ENCODE assay signal across 27 cellular contexts in genomic region chr6:83872386-83873118, GRCh38. TPM values are rescaled to one million over a fixed set of nuclear protein-coding genes. Genes with fewer than 3 reads are reported as not detected.
DNase-seq lines count a peak whose midpoint lies in the region; ATAC-seq and TF ChIP-seq lines count a peak whose summit lies in the region.
"Had no signal": no experiment of that assay in that cellular context is flagged by ENCODE, and none has a peak within 500 bp of the region (broad histone marks: within the 10 kb centered on the region; RNA-seq: fewer than 3 reads in every experiment).

No MANE protein-coding gene starts in this region.

- CTCF ChIA-PET in MCF 10A (lab: Yijun Ruan, JAX), result interaction anchor here (0.6 to 1.2 kb wide), 3 partner anchors 257 to 596 kb away, joined by 3 read pairs; no protein-coding TSS in a partner anchor

- H3K36me3 Mint-ChIP-seq in MCF 10A (ENCODE audit: insufficient read depth, unreplicated experiment), result peaks cover 6% of the 10 kb centered on the region
- H3K36me3 Mint-ChIP-seq in activated T-helper 1 cell treated with anti-CD3 and anti-CD28 coated beads, Interleukin-12 subunit alpha, Interleukin-12 subunit beta, Interleukin-2, Interleukin-4 antibody, amounts not matched to agents 30 ng/mL and 10 ng/mL and 1 ng/mL, durations not matched to agents 14 hours and 24 hours and 36 hours (ENCODE audit: low read depth), result peaks cover 17% of the 10 kb centered on the region

- DNase-seq in M059J (ENCODE audit: low read depth), result peak; percentile 26
- DNase-seq in cerebellum (ENCODE audit: low spot score), result peak; percentile 19
- peak; percentile 94 for DNase-seq in pons (ENCODE audit: low spot score)
- no peak for DNase-seq in MCF 10A (ENCODE audit: unreplicated experiment)
- DNase-seq in activated T-helper 1 cell treated with anti-CD3 and anti-CD28 coated beads, Interleukin-12 subunit alpha, Interleukin-12 subunit beta, Interleukin-2, Interleukin-4 antibody, amounts not matched to agents 30 ng/mL and 10 ng/mL and 1 ng/mL, durations not matched to agents 14 hours and 24 hours and 36 hours (ENCODE audit: low spot score), result no peak
- DNase-seq: activated CD4-positive, alpha-beta T cell treated with anti-CD3 and anti-CD28 coated beads, Interleukin-2, amount 50 U/mL, for 48 hours; activated naive CD4-positive, alpha-beta T cell treated with anti-CD3 and anti-CD28 coated beads for 36 hours; BE2C; Calu3; cortex of kidney; H9; kidney; mammary epithelial cell; naive thymus-derived CD8-positive, alpha-beta T cell; NCI-H1930; NCI-H524 treated with DMSO at 0.1 percent for 48 hours; ovary; SIG-M5; sigmoid colon; thyroid gland had no signal

- intact Hi-C loops in MCF 10A (cut with micrococcal nuclease), result no loop called here
- intact Hi-C loops in activated T-helper 1 cell treated with anti-CD3 and anti-CD28 coated beads, Interleukin-12 subunit alpha, Interleukin-12 subunit beta, Interleukin-2, Interleukin-4 antibody, amounts not matched to agents 30 ng/mL and 10 ng/mL and 1 ng/mL, durations not matched to agents 14 hours and 24 hours and 36 hours (cut with micrococcal nuclease), result no loop called here

- ATAC-seq in GM18511 (IDR thresholded peaks at IDR 0.05; ENCODE audit: unreplicated experiment) (peak; percentile 47), HG02798 (IDR thresholded peaks at IDR 0.05; ENCODE audit: poor library complexity, unreplicated experiment) (no peak)
- ATAC-seq: naive thymus-derived CD8-positive, alpha-beta T cell; stimulated activated memory B cell treated with anti-CD40 and anti-IgM and Interleukin-4, amounts not matched to agents 10 μg/mL and 1 μg/mL and 100 μg/mL, for 72 hours had no signal

- BruUV-seq in MCF 10A (replicated peaks; lab: Mats Ljungman, UMichigan), result no TSS peak

- POLR2A ChIA-PET in MCF 10A (lab: Yijun Ruan, JAX), result interaction anchor here (0.6 kb wide), 2 partner anchors 220 to 393 kb away, joined by 4 to 5 read pairs; no protein-coding TSS in a partner anchor

- H3K27me3 Mint-ChIP-seq in MCF 10A (ENCODE audit: insufficient read depth, unreplicated experiment), result no peaks in the 10 kb centered on the region
- H3K27me3 Mint-ChIP-seq in activated T-helper 1 cell treated with anti-CD3 and anti-CD28 coated beads, Interleukin-12 subunit alpha, Interleukin-12 subunit beta, Interleukin-2, Interleukin-4 antibody, amounts not matched to agents 30 ng/mL and 10 ng/mL and 1 ng/mL, durations not matched to agents 14 hours and 24 hours and 36 hours (ENCODE audit: insufficient read depth), result no peaks in the 10 kb centered on the region
- H3K27me3 Mint-ChIP-seq: naive thymus-derived CD8-positive, alpha-beta T cell; stimulated activated memory B cell treated with anti-CD40 and anti-IgM and Interleukin-4, amounts not matched to agents 10 μg/mL and 1 μg/mL and 100 μg/mL, for 72 hours had no signal

- H3K4me1 Mint-ChIP-seq in MCF 10A (ENCODE audit: insufficient read depth, unreplicated experiment), result peaks cover 14% of the 10 kb centered on the region
- H3K4me1 Mint-ChIP-seq in activated T-helper 1 cell treated with anti-CD3 and anti-CD28 coated beads, Interleukin-12 subunit alpha, Interleukin-12 subunit beta, Interleukin-2, Interleukin-4 antibody, amounts not matched to agents 30 ng/mL and 10 ng/mL and 1 ng/mL, durations not matched to agents 14 hours and 24 hours and 36 hours (ENCODE audit: low read depth), result peaks cover 10% of the 10 kb centered on the region

- TF ChIP-seq CTCF in MCF 10A (IDR thresholded peaks at IDR 0.05; ENCODE audit: unreplicated experiment), result no peak

- no peaks in the 10 kb centered on the region for H3K9me3 Mint-ChIP-seq in MCF 10A (ENCODE audit: unreplicated experiment)
- peaks cover 9% of the 10 kb centered on the region for H3K9me3 Mint-ChIP-seq in activated T-helper 1 cell treated with anti-CD3 and anti-CD28 coated beads, Interleukin-12 subunit alpha, Interleukin-12 subunit beta, Interleukin-2, Interleukin-4 antibody, amounts not matched to agents 30 ng/mL and 10 ng/mL and 1 ng/mL, durations not matched to agents 14 hours and 24 hours and 36 hours

- no peak overlapping the region for H3K27ac Mint-ChIP-seq in MCF 10A (ENCODE audit: low read depth, unreplicated experiment)
- H3K27ac Mint-ChIP-seq in activated T-helper 1 cell treated with anti-CD3 and anti-CD28 coated beads, Interleukin-12 subunit alpha, Interleukin-12 subunit beta, Interleukin-2, Interleukin-4 antibody, amounts not matched to agents 30 ng/mL and 10 ng/mL and 1 ng/mL, durations not matched to agents 14 hours and 24 hours and 36 hours, result no peak overlapping the region
- H3K27ac Mint-ChIP-seq: activated naive CD4-positive, alpha-beta T cell treated with anti-CD3 and anti-CD28 coated beads for 36 hours; H9 had no signal

- no peak overlapping the region for H3K4me3 Mint-ChIP-seq in MCF 10A (ENCODE audit: unreplicated experiment)
- no peak overlapping the region for H3K4me3 Mint-ChIP-seq in activated T-helper 1 cell treated with anti-CD3 and anti-CD28 coated beads, Interleukin-12 subunit alpha, Interleukin-12 subunit beta, Interleukin-2, Interleukin-4 antibody, amounts not matched to agents 30 ng/mL and 10 ng/mL and 1 ng/mL, durations not matched to agents 14 hours and 24 hours and 36 hours
- H3K4me3 Mint-ChIP-seq: activated naive CD4-positive, alpha-beta T cell treated with anti-CD3 and anti-CD28 coated beads for 36 hours; H9; stimulated activated memory B cell treated with anti-CD40 and anti-IgM and Interleukin-4, amounts not matched to agents 10 μg/mL and 1 μg/mL and 100 μg/mL, for 72 hours had no signal

RNA-seq across cellular contexts. Expression of gene CYB5R4, which starts 13.1 kb away (rescaled TPM):
- 11.1 and 28.9 TPM in 2 replicates for total RNA-seq in M059J (2014; rRNA removed; shearing (Covaris generic))
- total RNA-seq in cerebellum (11.3 TPM), MCF 10A (2022) (18.9 and 22.2 TPM in 2 replicates)
- 24.5 and 25.3 TPM in 2 replicates for total RNA-seq in activated T-helper 1 cell treated with anti-CD3 and anti-CD28 coated beads, Interleukin-12 subunit alpha, Interleukin-12 subunit beta, Interleukin-2, Interleukin-4 antibody, amounts not matched to agents 30 ng/mL and 10 ng/mL and 1 ng/mL, durations not matched to agents 14 hours and 24 hours and 36 hours

RNA-seq across cellular contexts. Expression of gene RIPPLY2, which starts 19.4 kb away (rescaled TPM):
- not detected in 2 replicates for total RNA-seq in M059J (2014; rRNA removed; shearing (Covaris generic))
- total RNA-seq in cerebellum (8.0 TPM), MCF 10A (2022) (not detected in 2 replicates)
- not detected in 2 replicates for total RNA-seq in activated T-helper 1 cell treated with anti-CD3 and anti-CD28 coated beads, Interleukin-12 subunit alpha, Interleukin-12 subunit beta, Interleukin-2, Interleukin-4 antibody, amounts not matched to agents 30 ng/mL and 10 ng/mL and 1 ng/mL, durations not matched to agents 14 hours and 24 hours and 36 hours
- total RNA-seq: activated naive CD4-positive, alpha-beta T cell treated with anti-CD3 and anti-CD28 coated beads for 36 hours; fibroblast of villous mesenchyme; hepatocyte; mammary epithelial cell; naive thymus-derived CD8-positive, alpha-beta T cell; OCI-LY7; sigmoid colon; T-helper 1 cell treated with Interleukin-12 subunit alpha and Interleukin-12 subunit beta and Interleukin-4 antibody, amounts not matched to agents 30 ng/mL and 1 ng/mL, for 36 hours; thyroid gland had no signal

Comparison
In these comparisons a context has a peak if more than half of its experiments do, and no peak if none do; other contexts are left out.
1. DNase-seq: peak in M059J (single experiment), cerebellum (single experiment) and pons (single experiment); none in MCF 10A (single experiment) and activated T-helper 1 cell treated with anti-CD3 and anti-CD28 coated beads, Interleukin-12 subunit alpha, Interleukin-12 subunit beta, Interleukin-2, Interleukin-4 antibody, amounts not matched to agents 30 ng/mL and 10 ng/mL and 1 ng/mL, durations not matched to agents 14 hours and 24 hours and 36 hours (single experiment).